In genomic region chr1:94641990-94642389, GRCh38 we compare ENCODE assay signal across 1 cellular context.
A peak's percentile ranks its signal among the peaks of the same experiment; 100 is the strongest.
TF ChIP-seq lines count a peak whose summit lies in the region.

No MANE protein-coding gene starts in this region.

TF ChIP-seq in HCT116, 20 proteins besides CTCF, POLR2A, EP300 and RAD21 (continued from another document):
- no peak for TF ChIP-seq ZBTB33 (IDR thresholded peaks at IDR 0.05; ENCODE audit: extremely low read depth, insufficient replicate concordance, low read length)
- no peak for TF ChIP-seq ELF1 (IDR thresholded peaks at IDR 0.05; ENCODE audit: borderline replicate concordance, low read depth)
- no peak for TF ChIP-seq YY1 (IDR thresholded peaks at IDR 0.05; ENCODE audit: extremely low read depth, insufficient replicate concordance, low read depth, low read length)
- TF ChIP-seq CBX3 (IDR thresholded peaks at IDR 0.05; ENCODE audit: low read depth): no peak; the same call in 1 of the 2 replicates
- no peak for TF ChIP-seq EZH2 (IDR thresholded peaks at IDR 0.05)
- no peak for TF ChIP-seq SRF (IDR thresholded peaks at IDR 0.05; ENCODE audit: low read depth)
- TF ChIP-seq MAX (IDR thresholded peaks at IDR 0.05): no peak
- no peak for TF ChIP-seq SIN3A (IDR thresholded peaks at IDR 0.05; ENCODE audit: low read depth)
- TF ChIP-seq TCF7L2 (IDR thresholded peaks at IDR 0.05; ENCODE audit: borderline replicate concordance, extremely low read depth, insufficient read depth, insufficient read length): no peak
- no peak for TF ChIP-seq EZH2phosphoT487 (IDR thresholded peaks at IDR 0.05; ENCODE audit: borderline replicate concordance)
- TF ChIP-seq ATF3 (IDR thresholded peaks at IDR 0.05): no peak
- peak; percentile 39; the same call in 1 of the 2 replicates for TF ChIP-seq FOSL1 (IDR thresholded peaks at IDR 0.05; ENCODE audit: low read depth)
- no peak for TF ChIP-seq POLR2AphosphoS5 (IDR thresholded peaks at IDR 0.05; ENCODE audit: low read depth, low read length)
- TF ChIP-seq EGR1 (IDR thresholded peaks at IDR 0.05; ENCODE audit: low read depth): no peak
- TF ChIP-seq JUND (IDR thresholded peaks at IDR 0.05): peak; percentile 37; the same call in 1 of the 2 replicates
- TF ChIP-seq CEBPB (IDR thresholded peaks at IDR 0.05; ENCODE audit: low read depth): no peak
- peak; percentile 44 for TF ChIP-seq SP1 (IDR thresholded peaks at IDR 0.05; ENCODE audit: low read depth)
- no peak for TF ChIP-seq ZNF274 (IDR thresholded peaks at IDR 0.05; ENCODE audit: low read depth, low read length)
